Comparison of ENCODE assay signal across 34 cellular contexts in the genomic region with DNA sequence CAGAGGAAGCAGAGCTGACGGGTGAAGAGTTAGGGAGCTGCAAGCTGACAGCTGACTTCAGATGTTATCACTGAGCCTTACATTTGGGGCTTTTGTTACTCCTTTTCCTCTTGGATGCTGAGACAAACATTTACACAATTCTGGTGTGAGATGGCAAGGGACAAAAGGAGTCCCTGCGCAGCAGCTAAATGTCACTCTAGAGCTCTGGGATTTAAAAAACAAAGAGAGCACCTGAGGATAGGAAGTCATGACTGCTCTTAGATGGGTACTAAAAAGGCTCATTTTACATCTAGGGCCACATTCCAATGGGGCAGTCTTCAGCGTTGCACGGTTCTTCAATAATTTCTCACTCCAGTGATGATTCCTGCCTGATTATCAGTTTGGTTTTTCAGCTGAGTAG.
"Had no signal": no experiment of that assay in that cellular context is flagged by ENCODE, and none has a peak within 500 bp of the region (broad histone marks: within the 10 kb centered on the region; RNA-seq: fewer than 3 reads in every experiment).

No MANE protein-coding gene starts in this region.

- DNase-seq: activated CD4-positive, alpha-beta memory T cell treated with anti-CD3 and anti-CD28 coated beads for 36 hours; activated CD4-positive, alpha-beta T cell treated with anti-CD3 and anti-CD28 coated beads for 36 hours; activated CD4-positive, alpha-beta T cell treated with anti-CD3 and anti-CD28 coated beads, Interleukin-2, amount 10 ng/mL, durations not matched to agents 24 days and 14 days; activated CD4-positive, CD25-positive, alpha-beta regulatory T cell; activated CD4-positive, CD25-positive, alpha-beta regulatory T cell treated with anti-CD3 and anti-CD28 coated beads, Interleukin-2, amount 50 U/mL, for 72 hours; activated CD8-positive, alpha-beta memory T cell treated with anti-CD3 and anti-CD28 coated beads, Interleukin-2, amount 10 ng/mL, durations not matched to agents 7 days and 5 days; activated CD8-positive, alpha-beta memory T cell treated with anti-CD3 and anti-CD28 coated beads, Interleukin-2, amount 50 U/mL, for 4 hours; activated CD8-positive, alpha-beta T cell treated with anti-CD3 and anti-CD28 coated beads, Interleukin-2, amount 10 ng/mL, durations not matched to agents 7 days and 5 days; activated effector memory CD4-positive, alpha-beta T cell treated with anti-CD3 and anti-CD28 coated beads, Interleukin-2, amount 50 U/mL, for 16 hours; activated naive CD4-positive, alpha-beta T cell treated with anti-CD3 and anti-CD28 coated beads for 36 hours; activated naive CD8-positive, alpha-beta T cell treated with anti-CD3 and anti-CD28 coated beads for 36 hours; activated T-cell treated with anti-CD3 and anti-CD28 coated beads, Interleukin-2, amount 50 U/mL, for 1 hour; activated T-cell treated with anti-CD3 and anti-CD28 coated beads, Interleukin-2, amount 50 U/mL, for 48 hours; dorsolateral prefrontal cortex; effector memory CD8-positive, alpha-beta T cell; erythroblast; foreskin keratinocyte; gastrocnemius medialis; heart right ventricle; T-helper 1 cell; T-helper 17 cell; T1000; WERI-Rb-1 had no signal

- ATAC-seq: activated CD4-positive, alpha-beta T cell treated with anti-CD3 and anti-CD28 coated beads for 36 hours; activated CD8-positive, alpha-beta memory T cell treated with anti-CD3 and anti-CD28 coated beads, Interleukin-2, amount 10 ng/mL, durations not matched to agents 7 days and 5 days; activated CD8-positive, alpha-beta T cell treated with anti-CD3 and anti-CD28 coated beads, Interleukin-2, amount 10 ng/mL, durations not matched to agents 7 days and 5 days; effector memory CD8-positive, alpha-beta T cell; foreskin keratinocyte; gastrocnemius medialis; heart right ventricle; T-helper 17 cell had no signal

- H3K36me3 Mint-ChIP-seq: activated CD4-positive, alpha-beta memory T cell treated with anti-CD3 and anti-CD28 coated beads for 36 hours; activated CD8-positive, alpha-beta memory T cell treated with anti-CD3 and anti-CD28 coated beads, Interleukin-2, amount 10 ng/mL, durations not matched to agents 7 days and 5 days; activated naive CD4-positive, alpha-beta T cell treated with anti-CD3 and anti-CD28 coated beads, Interleukin-2, amount 50 U/mL, for 24 hours; activated naive CD8-positive, alpha-beta T cell treated with anti-CD3 and anti-CD28 coated beads for 36 hours; brain had no signal

- H3K4me1 Mint-ChIP-seq: activated CD4-positive, alpha-beta T cell treated with anti-CD3 and anti-CD28 coated beads for 36 hours; activated CD4-positive, alpha-beta T cell treated with anti-CD3 and anti-CD28 coated beads, Interleukin-2, amount 10 ng/mL, durations not matched to agents 24 days and 14 days; activated CD8-positive, alpha-beta memory T cell treated with anti-CD3 and anti-CD28 coated beads, Interleukin-2, amount 10 ng/mL, durations not matched to agents 7 days and 5 days; activated naive CD4-positive, alpha-beta T cell treated with anti-CD3 and anti-CD28 coated beads, Interleukin-2, amount 50 U/mL, for 24 hours; activated naive CD8-positive, alpha-beta T cell treated with anti-CD3 and anti-CD28 coated beads for 36 hours; central memory CD8-positive, alpha-beta T cell; T-helper 17 cell had no signal

- H3K4me3 ChIP-seq: ascending aorta, breast epithelium, coronary artery, dorsolateral prefrontal cortex, esophagus muscularis mucosa, gastrocnemius medialis, heart right ventricle had no signal

- H3K9me3 Mint-ChIP-seq: activated CD4-positive, alpha-beta memory T cell treated with anti-CD3 and anti-CD28 coated beads for 36 hours; activated CD4-positive, alpha-beta T cell treated with anti-CD3 and anti-CD28 coated beads, Interleukin-2, amount 10 ng/mL, durations not matched to agents 24 days and 14 days; activated naive CD4-positive, alpha-beta T cell treated with anti-CD3 and anti-CD28 coated beads for 36 hours; activated naive CD4-positive, alpha-beta T cell treated with anti-CD3 and anti-CD28 coated beads, Interleukin-2, amount 50 U/mL, for 24 hours; activated naive CD8-positive, alpha-beta T cell treated with anti-CD3 and anti-CD28 coated beads for 36 hours; activated T-helper 1 cell treated with anti-CD3 and anti-CD28 coated beads, Interleukin-12 subunit alpha, Interleukin-12 subunit beta, Interleukin-2, Interleukin-4 antibody, amounts not matched to agents 30 ng/mL and 10 ng/mL and 1 ng/mL, durations not matched to agents 14 hours and 24 hours and 36 hours; activated T-helper 2 cell treated with anti-CD3 and anti-CD28 coated beads, Interferon-gamma antibody, Interleukin-2, Interleukin-4, amounts not matched to agents 10 μg/mL and 5 μg/mL and 100 μg/mL, durations not matched to agents 14 hours and 24 hours and 36 hours; central memory CD8-positive, alpha-beta T cell; dendritic cell treated with granulocyte-macrophage colony-stimulating factor and Interleukin-4, amounts not matched to agents 40 ng/mL and 50 ng/mL, for 4 days; effector memory CD8-positive, alpha-beta T cell; T-helper 2 cell treated with Interferon-gamma antibody and Interleukin-4, amounts not matched to agents 5 μg/mL and 100 μg/mL, for 36 hours had no signal

- H3K36me3 ChIP-seq: ascending aorta, breast epithelium, esophagus muscularis mucosa, gastrocnemius medialis, heart right ventricle, WERI-Rb-1 had no signal

- H3K27ac Mint-ChIP-seq: activated CD4-positive, alpha-beta memory T cell treated with anti-CD3 and anti-CD28 coated beads for 36 hours; activated CD4-positive, alpha-beta T cell treated with anti-CD3 and anti-CD28 coated beads for 36 hours; activated CD4-positive, alpha-beta T cell treated with anti-CD3 and anti-CD28 coated beads, Interleukin-2, amount 10 ng/mL, durations not matched to agents 24 days and 14 days; activated CD8-positive, alpha-beta memory T cell treated with anti-CD3 and anti-CD28 coated beads, Interleukin-2, amount 10 ng/mL, durations not matched to agents 7 days and 5 days; activated CD8-positive, alpha-beta T cell treated with anti-CD3 and anti-CD28 coated beads, Interleukin-2, amount 10 ng/mL, durations not matched to agents 7 days and 5 days; activated naive CD4-positive, alpha-beta T cell treated with anti-CD3 and anti-CD28 coated beads for 36 hours; activated naive CD4-positive, alpha-beta T cell treated with anti-CD3 and anti-CD28 coated beads, Interleukin-2, amount 50 U/mL, for 24 hours; activated naive CD8-positive, alpha-beta T cell treated with anti-CD3 and anti-CD28 coated beads for 36 hours; activated T-helper 1 cell treated with anti-CD3 and anti-CD28 coated beads, Interleukin-12 subunit alpha, Interleukin-12 subunit beta, Interleukin-2, Interleukin-4 antibody, amounts not matched to agents 30 ng/mL and 10 ng/mL and 1 ng/mL, durations not matched to agents 14 hours and 24 hours and 36 hours; activated T-helper 2 cell treated with anti-CD3 and anti-CD28 coated beads, Interferon-gamma antibody, Interleukin-2, Interleukin-4, amounts not matched to agents 10 μg/mL and 5 μg/mL and 100 μg/mL, durations not matched to agents 14 hours and 24 hours and 36 hours; dendritic cell treated with granulocyte-macrophage colony-stimulating factor and Interleukin-4, amounts not matched to agents 40 ng/mL and 50 ng/mL, for 4 days; effector memory CD8-positive, alpha-beta T cell; T-helper 17 cell; T-helper 2 cell treated with Interferon-gamma antibody and Interleukin-4, amounts not matched to agents 5 μg/mL and 100 μg/mL, for 36 hours had no signal

- H3K9me3 ChIP-seq: ascending aorta, breast epithelium, esophagus muscularis mucosa, gastrocnemius medialis, heart right ventricle had no signal

- H3K27me3 Mint-ChIP-seq: activated CD4-positive, alpha-beta memory T cell treated with anti-CD3 and anti-CD28 coated beads for 36 hours; brain; dendritic cell treated with granulocyte-macrophage colony-stimulating factor and Interleukin-4, amounts not matched to agents 40 ng/mL and 50 ng/mL, for 4 days had no signal

- H3K4me3 Mint-ChIP-seq: activated CD4-positive, alpha-beta memory T cell treated with anti-CD3 and anti-CD28 coated beads for 36 hours; activated CD4-positive, alpha-beta T cell treated with anti-CD3 and anti-CD28 coated beads for 36 hours; activated CD4-positive, alpha-beta T cell treated with anti-CD3 and anti-CD28 coated beads, Interleukin-2, amount 10 ng/mL, durations not matched to agents 24 days and 14 days; activated CD8-positive, alpha-beta memory T cell treated with anti-CD3 and anti-CD28 coated beads, Interleukin-2, amount 10 ng/mL, durations not matched to agents 7 days and 5 days; activated CD8-positive, alpha-beta T cell treated with anti-CD3 and anti-CD28 coated beads, Interleukin-2, amount 10 ng/mL, durations not matched to agents 7 days and 5 days; activated naive CD4-positive, alpha-beta T cell treated with anti-CD3 and anti-CD28 coated beads for 36 hours; activated naive CD4-positive, alpha-beta T cell treated with anti-CD3 and anti-CD28 coated beads, Interleukin-2, amount 50 U/mL, for 24 hours; activated naive CD8-positive, alpha-beta T cell treated with anti-CD3 and anti-CD28 coated beads for 36 hours; activated T-helper 1 cell treated with anti-CD3 and anti-CD28 coated beads, Interleukin-12 subunit alpha, Interleukin-12 subunit beta, Interleukin-2, Interleukin-4 antibody, amounts not matched to agents 30 ng/mL and 10 ng/mL and 1 ng/mL, durations not matched to agents 14 hours and 24 hours and 36 hours; brain; central memory CD8-positive, alpha-beta T cell; dendritic cell treated with granulocyte-macrophage colony-stimulating factor and Interleukin-4, amounts not matched to agents 40 ng/mL and 50 ng/mL, for 4 days; effector memory CD8-positive, alpha-beta T cell; T-helper 17 cell; T-helper 2 cell treated with Interferon-gamma antibody and Interleukin-4, amounts not matched to agents 5 μg/mL and 100 μg/mL, for 36 hours had no signal

- H3K4me1 ChIP-seq: ascending aorta, breast epithelium, esophagus muscularis mucosa, foreskin keratinocyte, gastrocnemius medialis had no signal

- H3K27ac ChIP-seq: ascending aorta, breast epithelium, coronary artery, dorsolateral prefrontal cortex, esophagus muscularis mucosa, foreskin keratinocyte, gastrocnemius medialis, heart right ventricle, WERI-Rb-1 had no signal

- H3K27me3 ChIP-seq: ascending aorta, breast epithelium, dorsolateral prefrontal cortex, esophagus muscularis mucosa, foreskin keratinocyte, gastrocnemius medialis, heart right ventricle had no signal
